In the genomic region with DNA sequence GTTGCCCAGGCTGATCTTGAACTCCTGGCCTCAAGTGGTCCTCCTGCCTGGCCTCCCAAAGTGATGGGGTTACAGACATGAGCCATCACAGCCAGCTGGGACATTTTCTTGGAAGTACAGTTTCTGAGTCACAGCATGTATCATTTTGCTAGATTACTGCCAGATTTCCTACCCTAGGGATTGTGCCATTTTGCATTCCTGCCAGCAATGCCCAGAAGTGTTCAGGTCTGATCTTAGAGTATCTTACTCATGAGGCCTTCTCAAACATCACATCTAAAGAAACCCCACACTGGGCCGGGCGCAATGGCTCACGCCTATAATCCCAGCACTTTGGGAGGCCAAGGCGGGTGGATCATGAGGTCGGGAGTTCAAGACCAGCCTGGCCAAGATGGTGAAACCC, we compare ENCODE assay signal across 18 cellular contexts. TPM values are rescaled to one million over a fixed set of nuclear protein-coding genes. Genes with fewer than 3 reads are reported as not detected.
DNase-seq lines count a peak whose midpoint lies in the region; FAIRE-seq and TF ChIP-seq lines count a peak whose summit lies in the region.
"Had no signal": no experiment of that assay in that cellular context is flagged by ENCODE, and none has a peak within 500 bp of the region (broad histone marks: within the 10 kb centered on the region; RNA-seq: fewer than 3 reads in every experiment).

No MANE protein-coding gene starts in this region.

- no peak overlapping the region for H3K4me2 ChIP-seq in fibroblast of lung (ENCODE audit: extremely low read depth, insufficient read depth, low read length)

- H3K9ac ChIP-seq in fibroblast of lung (ENCODE audit: insufficient read depth, low read length) = no peak overlapping the region

- peaks cover 6% of the 10 kb centered on the region for H3K4me1 ChIP-seq in fibroblast of lung (ENCODE audit: control insufficient read depth, extremely low read depth, insufficient read depth, low read length)
- H3K4me1 ChIP-seq: right lobe of liver had no signal

- H3K9me3 ChIP-seq in fibroblast of lung (ENCODE audit: control insufficient read depth, insufficient read depth, low read depth, low read length) = no peaks in the 10 kb centered on the region
- H3K9me3 ChIP-seq: esophagus muscularis mucosa, mucosa of descending colon, right lobe of liver had no signal

- FAIRE-seq in HTR-8/SVneo (lab: Jason Lieb, UNC) = no peak

- 0 out of 2 replicates have a peak overlapping the region, but pooled peaks have one; percentile 10 for H3K27ac ChIP-seq in RWPE1
- no peak overlapping the region for H3K27ac ChIP-seq in fibroblast of lung (ENCODE audit: insufficient read depth, low read length)
- H3K27ac ChIP-seq: esophagus muscularis mucosa, right lobe of liver had no signal

- H3K36me3 ChIP-seq in fibroblast of lung (ENCODE audit: control insufficient read depth, insufficient read depth, low read length) = no peaks in the 10 kb centered on the region
- H3K36me3 ChIP-seq: esophagus muscularis mucosa, right lobe of liver had no signal

- CTCF ChIA-PET in RWPE1 (lab: Yijun Ruan, JAX) = no interaction called here
- CTCF ChIA-PET in activated CD4-positive, alpha-beta T cell treated with anti-CD3 and anti-CD28 coated beads, Interleukin-2, amount 10 ng/mL, durations not matched to agents 7 days and 5 days (lab: Charles Lee) = no interaction called here

- H2AFZ ChIP-seq in fibroblast of lung (ENCODE audit: low read length) = no peak overlapping the region

- peaks cover 3% of the 10 kb centered on the region for H3K27me3 Mint-ChIP-seq in activated CD4-positive, alpha-beta T cell treated with anti-CD3 and anti-CD28 coated beads, Interleukin-2, amount 10 ng/mL, durations not matched to agents 7 days and 5 days
- H3K27me3 Mint-ChIP-seq in activated naive CD8-positive, alpha-beta T cell treated with anti-CD3 and anti-CD28 coated beads for 36 hours = peaks cover 4% of the 10 kb centered on the region

- TF ChIP-seq CTCF in RWPE1 (conservative IDR thresholded peaks at IDR 0.05; ENCODE audit: low read depth) = no peak
- no peak for TF ChIP-seq CTCF in fibroblast of lung (conservative IDR thresholded peaks at IDR 0.05 in 1 of 2, IDR thresholded peaks at IDR 0.05 in 1 of 2; ENCODE audit: low read depth in 1 of 2, low read length in 2 of 2)

- H3K27me3 ChIP-seq in fibroblast of lung (ENCODE audit: control insufficient read depth, insufficient read depth, low read length) = peaks cover 2% of the 10 kb centered on the region
- H3K27me3 ChIP-seq: right lobe of liver had no signal

- no peaks in the 10 kb centered on the region for H3K9me3 Mint-ChIP-seq in activated CD4-positive, alpha-beta T cell treated with anti-CD3 and anti-CD28 coated beads, Interleukin-2, amount 10 ng/mL, durations not matched to agents 7 days and 5 days
- no peaks in the 10 kb centered on the region for H3K9me3 Mint-ChIP-seq in activated naive CD8-positive, alpha-beta T cell treated with anti-CD3 and anti-CD28 coated beads for 36 hours

- H3K27ac Mint-ChIP-seq in activated CD4-positive, alpha-beta T cell treated with anti-CD3 and anti-CD28 coated beads, Interleukin-2, amount 10 ng/mL, durations not matched to agents 7 days and 5 days = no peak overlapping the region
- no peak overlapping the region for H3K27ac Mint-ChIP-seq in activated naive CD8-positive, alpha-beta T cell treated with anti-CD3 and anti-CD28 coated beads for 36 hours

- no peak overlapping the region for H3K4me3 Mint-ChIP-seq in activated CD4-positive, alpha-beta T cell treated with anti-CD3 and anti-CD28 coated beads, Interleukin-2, amount 10 ng/mL, durations not matched to agents 7 days and 5 days
- no peak overlapping the region for H3K4me3 Mint-ChIP-seq in activated naive CD8-positive, alpha-beta T cell treated with anti-CD3 and anti-CD28 coated beads for 36 hours

- POLR2A ChIA-PET in RWPE1 (lab: Yijun Ruan, JAX; ENCODE audit: low non-redundant PET) = no interaction called here
- POLR2A ChIA-PET in activated CD4-positive, alpha-beta T cell treated with anti-CD3 and anti-CD28 coated beads, Interleukin-2, amount 10 ng/mL, durations not matched to agents 7 days and 5 days (lab: Charles Lee) = no interaction called here

- DNase-seq in GM04504 (ENCODE audit: low read depth) (peak; percentile 64), RWPE1 (ENCODE audit: low spot score) (no peak), fibroblast of lung (ENCODE audit: low read depth in 2 of 2) (peak; percentile 39 to 83), stromal cell of bone marrow (ENCODE audit: low read depth) (peak; percentile 86), HTR-8/SVneo (ENCODE audit: insufficient read length, low spot score) (no peak)
- DNase-seq in activated CD4-positive, alpha-beta T cell treated with anti-CD3 and anti-CD28 coated beads, Interleukin-2, amount 10 ng/mL, durations not matched to agents 7 days and 5 days = no peak
- DNase-seq in activated naive CD8-positive, alpha-beta T cell treated with anti-CD3 and anti-CD28 coated beads for 36 hours = no peak
- DNase-seq: activated effector memory CD4-positive, alpha-beta T cell treated with Interleukin-2 at 50 U/mL for 16 hours; KG1; left colon; mucosa of descending colon; NCI-H1105; nucleus accumbens; right lobe of liver; stimulated activated CD4-positive, alpha-beta T cell treated with anti-CD3 and anti-CD28 coated beads, Interleukin-2, amount 100 ng/mL, for 48 hours; stimulated activated CD8-positive, alpha-beta memory T cell treated with anti-CD3 and anti-CD28 coated beads, Interleukin-4, amount 100 ng/mL, for 48 hours; T-helper 1 cell had no signal

- no peaks in the 10 kb centered on the region for H3K4me1 Mint-ChIP-seq in activated CD4-positive, alpha-beta T cell treated with anti-CD3 and anti-CD28 coated beads, Interleukin-2, amount 10 ng/mL, durations not matched to agents 7 days and 5 days
- no peaks in the 10 kb centered on the region for H3K4me1 Mint-ChIP-seq in activated naive CD8-positive, alpha-beta T cell treated with anti-CD3 and anti-CD28 coated beads for 36 hours

- H3K79me2 ChIP-seq in fibroblast of lung (ENCODE audit: control insufficient read depth, insufficient read depth, low read length) = no peaks in the 10 kb centered on the region

- no peaks in the 10 kb centered on the region for H3K36me3 Mint-ChIP-seq in activated CD4-positive, alpha-beta T cell treated with anti-CD3 and anti-CD28 coated beads, Interleukin-2, amount 10 ng/mL, durations not matched to agents 7 days and 5 days (ENCODE audit: low read depth)
- no peaks in the 10 kb centered on the region for H3K36me3 Mint-ChIP-seq in activated naive CD8-positive, alpha-beta T cell treated with anti-CD3 and anti-CD28 coated beads for 36 hours

- H3K4me3 ChIP-seq in fibroblast of lung (replicated peaks in 1 of 4; ENCODE audit: control extremely low read depth in 1 of 4, insufficient read depth in 1 of 4, low read depth in 3 of 4, low read length in 4 of 4) = no peak overlapping the region
- H3K4me3 ChIP-seq: esophagus muscularis mucosa, mucosa of descending colon, right lobe of liver had no signal

- H4K20me1 ChIP-seq in fibroblast of lung (ENCODE audit: control insufficient read depth, extremely low read depth, insufficient read depth, low read length) = no peaks in the 10 kb centered on the region

RNA-seq across cellular contexts. Expression of a gene that starts 10.2 kb away (rescaled TPM):
- 0.26 and 0.33 TPM in 2 replicates for total RNA-seq in fibroblast of lung
- polyA plus RNA-seq in fibroblast of lung = 0.41 TPM in 1 of 2 replicates, not detected in the other
- 0.33 TPM in 1 of 2 replicates, not detected in the other for polyA plus RNA-seq in fibroblast of lung (2012)
- polyA minus RNA-seq in fibroblast of lung (ENCODE audit: low replicate concordance) = 0.35 TPM in 1 of 2 replicates, not detected in the other
- not detected for total RNA-seq in activated CD4-positive, alpha-beta T cell treated with anti-CD3 and anti-CD28 coated beads, Interleukin-2, amount 10 ng/mL, durations not matched to agents 7 days and 5 days
- total RNA-seq in activated naive CD8-positive, alpha-beta T cell treated with anti-CD3 and anti-CD28 coated beads for 36 hours = under 1 TPM; 0.14 to 0.16 TPM

Comparison
In these comparisons a context has a peak if more than half of its experiments do, and no peak if none do; other contexts are left out.
1. DNase-seq: peak in GM04504 (single experiment), fibroblast of lung (2 of 2) and stromal cell of bone marrow (single experiment); none in RWPE1 (single experiment), activated CD4-positive, alpha-beta T cell treated with anti-CD3 and anti-CD28 coated beads, Interleukin-2, amount 10 ng/mL, durations not matched to agents 7 days and 5 days (single experiment), HTR-8/SVneo (single experiment) and activated naive CD8-positive, alpha-beta T cell treated with anti-CD3 and anti-CD28 coated beads for 36 hours (single experiment).